Comparison of ENCODE assay signal across 27 cellular contexts in the genomic region with DNA sequence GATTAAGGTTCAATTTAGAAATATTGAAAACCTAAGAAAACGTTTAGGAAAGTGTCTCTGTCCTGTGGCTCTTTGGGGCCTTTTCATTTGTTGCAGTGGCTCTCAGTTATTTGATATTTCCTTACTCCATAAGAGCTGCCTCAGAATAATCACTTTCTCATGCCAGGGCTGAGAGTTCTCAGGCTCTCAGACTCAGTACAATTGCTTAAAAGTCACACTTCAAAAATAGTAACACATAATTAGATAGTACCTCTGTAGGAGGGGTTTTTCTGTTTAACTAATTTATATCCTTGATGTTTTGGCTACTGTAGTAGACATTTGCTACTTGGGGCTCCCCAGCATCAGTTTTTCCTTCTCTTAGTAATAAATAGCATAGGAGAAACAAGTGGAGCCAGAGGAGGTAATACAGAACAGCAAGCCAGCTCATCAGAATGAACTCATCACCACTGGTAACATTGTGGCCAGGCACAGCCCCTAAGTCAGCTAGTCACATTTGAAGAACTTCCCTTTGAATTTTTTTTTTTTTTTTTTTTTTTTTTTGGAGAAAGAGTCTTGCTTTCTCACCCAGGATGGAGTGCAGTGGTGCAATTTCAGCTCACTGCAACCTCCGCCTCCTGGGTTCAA. TPM values are rescaled to one million over a fixed set of nuclear protein-coding genes. Genes with fewer than 3 reads are reported as not detected.
DNase-seq lines count a peak whose midpoint lies in the region; ATAC-seq, FAIRE-seq and TF ChIP-seq lines count a peak whose summit lies in the region.
"Had no signal": no experiment of that assay in that cellular context is flagged by ENCODE, and none has a peak within 500 bp of the region (broad histone marks: within the 10 kb centered on the region; RNA-seq: fewer than 3 reads in every experiment).

No MANE protein-coding gene starts in this region.

- H3K4me1 ChIP-seq in IMR-90 (ENCODE audit: control insufficient read depth, insufficient read depth, low read length) (no peaks in the 10 kb centered on the region), GM12878 (ENCODE audit: control insufficient read depth, insufficient read depth, low read length) (no peaks in the 10 kb centered on the region), uterus (no peaks in the 10 kb centered on the region)
- H3K4me1 ChIP-seq: body of pancreas, foreskin keratinocyte, tibial nerve had no signal

- no peak overlapping the region for H3K4ac ChIP-seq in IMR-90 (ENCODE audit: low read depth, low read length)

- no peak overlapping the region for H3K4me2 ChIP-seq in IMR-90 (ENCODE audit: low read depth, low read length)
- H3K4me2 ChIP-seq in GM12878 (ENCODE audit: control insufficient read depth, insufficient read depth), result no peak overlapping the region

- peaks cover 10% of the 10 kb centered on the region for H3K36me3 Mint-ChIP-seq in activated CD4-positive, alpha-beta T cell treated with anti-CD3 and anti-CD28 coated beads for 36 hours (ENCODE audit: low read depth)

- intact Hi-C loops in activated CD4-positive, alpha-beta T cell treated with anti-CD3 and anti-CD28 coated beads for 36 hours (cut with DNase I, micrococcal nuclease), result no loop called here
- intact Hi-C loops in IMR-90 (cut with micrococcal nuclease), result no loop called here
- intact Hi-C loops in GM12878 (cut with micrococcal nuclease; ENCODE audit: unreplicated experiment), result no loop called here
- intact Hi-C loops in uterus (cut with DNase I; ENCODE audit: low total_unique reads), result no loop called here

- no peak overlapping the region for H2BK120ac ChIP-seq in IMR-90 (ENCODE audit: low read depth, low read length)

- no peaks in the 10 kb centered on the region for H3K27me3 ChIP-seq in IMR-90 (ENCODE audit: control insufficient read depth, insufficient read depth, low read length)
- no peaks in the 10 kb centered on the region for H3K27me3 ChIP-seq in GM12878 (replicated peaks in 1 of 2; ENCODE audit: control insufficient read depth in 2 of 2, insufficient read depth in 2 of 2, low read length in 1 of 2)
- no peaks in the 10 kb centered on the region for H3K27me3 ChIP-seq in uterus
- H3K27me3 ChIP-seq: body of pancreas, foreskin keratinocyte, tibial nerve had no signal

- TF ChIP-seq RAD21 in IMR-90 (IDR thresholded peaks at IDR 0.05; ENCODE audit: low read length), result no peak
- TF ChIP-seq RAD21 in GM12878 (IDR thresholded peaks at IDR 0.05; ENCODE audit: insufficient read depth, low read depth, low read length), result no peak

- no peak overlapping the region for H3K14ac ChIP-seq in IMR-90 (replicated peaks; ENCODE audit: low read depth, low read length)

- H4K5ac ChIP-seq in IMR-90 (ENCODE audit: low read depth, low read length), result no peak overlapping the region

- H3K23ac ChIP-seq in IMR-90 (ENCODE audit: low read depth, low read length), result no peak overlapping the region

- H4K91ac ChIP-seq in IMR-90 (ENCODE audit: insufficient read depth, low read depth, low read length), result no peak overlapping the region

- DNase-seq in activated CD4-positive, alpha-beta T cell treated with anti-CD3 and anti-CD28 coated beads for 36 hours, result no peak
- DNase-seq in activated CD4-positive, alpha-beta T cell treated with anti-CD3 and anti-CD28 coated beads, Interleukin-2, amount 50 U/mL, for 4 hours, result no peak
- DNase-seq in IMR-90 (peak; percentile 48), GM12878 (ENCODE audit: low read depth, low spot score) (no peak), kidney tubule cell (ENCODE audit: low spot score) (peak; percentile 35), DMS 273 (lab: John Stamatoyannopoulos, UW; ENCODE audit: unreplicated experiment) (no peak), uterus (no peak)
- DNase-seq: 8988T; body of pancreas; CD8-positive, alpha-beta memory T cell; foreskin keratinocyte; GF-D8; hypothalamus; KBM-7; midbrain; MM.1S; naive thymus-derived CD8-positive, alpha-beta T cell; NCI-H1694; NCI-H526 treated with DMSO at 0.1 percent for 48 hours; stimulated activated CD4-positive, alpha-beta T cell treated with anti-CD3 and anti-CD28 coated beads, Interleukin-4, amount 100 ng/mL, for 1 hour; stimulated activated naive CD4-positive, alpha-beta T cell treated with Interleukin-2 at 50 U/mL for 16 hours had no signal

- no peak overlapping the region for H2BK5ac ChIP-seq in IMR-90 (ENCODE audit: low read depth, low read length, poor library complexity, severe bottlenecking)

- BruUV-seq in IMR-90 (replicated peaks; lab: Mats Ljungman, UMichigan), result no TSS peak
- no TSS peak for BruUV-seq in GM12878 (replicated peaks; lab: Mats Ljungman, UMichigan)

- H3K79me2 ChIP-seq in GM12878 (ENCODE audit: control insufficient read depth, insufficient read depth, low read length), result peaks cover under 1% of the 10 kb centered on the region; the same call in 1 of the 2 replicates

- WGBS in IMR-90 (ENCODE audit: extremely low coverage in 2 of 2, insufficient read length in 1 of 2), 2 experiments, result no CpG with 5 or more reads among the region's 2 CpGs
- 52% methylated on average over 2 of the region's 2 CpGs for WGBS in GM12878 (ENCODE audit: insufficient coverage, insufficient replicate concordance, low lambda C conversion rate, missing lambda C conversion rate)

- H2AK5ac ChIP-seq in IMR-90 (ENCODE audit: low read depth, low read length), result no peak overlapping the region

- H3K9me1 ChIP-seq in IMR-90 (ENCODE audit: insufficient read depth, low read length), result peaks cover 3% of the 10 kb centered on the region; the same call in 1 of the 2 replicates

- no peak overlapping the region for H2AFZ ChIP-seq in IMR-90 (replicated peaks; ENCODE audit: low read length, poor library complexity)
- H2AFZ ChIP-seq in GM12878 (ENCODE audit: control insufficient read depth, low read depth, low read length), result no peak overlapping the region

- FAIRE-seq in GM12878 (lab: Jason Lieb, UNC), result no peak

- H3K9me3 ChIP-seq in IMR-90 (ENCODE audit: control insufficient read depth, insufficient read depth, low read length) (no peaks in the 10 kb centered on the region), GM12878 (replicated peaks; ENCODE audit: control insufficient read depth, insufficient read depth, low read length) (peaks cover 2% of the 10 kb centered on the region; the same call in 2 of the 3 replicates), uterus (no peaks in the 10 kb centered on the region)
- H3K9me3 ChIP-seq: body of pancreas had no signal

- RAD21 ChIA-PET in GM12878 (lab: Charles Lee; ENCODE audit: unreplicated experiment), result no interaction called here

- SMC1A ChIA-PET in GM12878 (lab: Charles Lee; ENCODE audit: uncharacterized antibody, unreplicated experiment), result interaction anchor here (0.6 to 1.0 kb wide), 3 partner anchors 19 to 244 kb away, joined by 3 read pairs; no protein-coding TSS in a partner anchor

- peaks cover 4% of the 10 kb centered on the region for H3K9me3 Mint-ChIP-seq in activated CD4-positive, alpha-beta T cell treated with anti-CD3 and anti-CD28 coated beads for 36 hours (ENCODE audit: low read depth)
- H3K9me3 Mint-ChIP-seq: CD8-positive, alpha-beta memory T cell had no signal

- CTCF ChIA-PET in activated CD4-positive, alpha-beta T cell treated with anti-CD3 and anti-CD28 coated beads for 36 hours (lab: Charles Lee), result interaction anchor here (0.6 to 1.0 kb wide), 3 partner anchors 35 to 60 kb away, joined by 3 read pairs; no protein-coding TSS in a partner anchor
- CTCF ChIA-PET in IMR-90 (lab: Yijun Ruan, JAX), result interaction anchor here (0.6 kb wide), 1 partner anchor 1068 kb away, joined by 4 read pairs; no protein-coding TSS in a partner anchor
- CTCF ChIA-PET in GM12878 (lab: Yijun Ruan, JAX), result interaction anchor here (1.9 kb wide), 1 partner anchor 21 kb away, joined by 7 read pairs; no protein-coding TSS in a partner anchor

- no peak overlapping the region for H3K4me3 ChIP-seq in IMR-90 (ENCODE audit: insufficient read depth, low read depth, low read length)
- H3K4me3 ChIP-seq in GM12878, result no peak overlapping the region
- no peak overlapping the region for H3K4me3 ChIP-seq in uterus
- H3K4me3 ChIP-seq: body of pancreas, tibial nerve had no signal

- no peak overlapping the region for H4K8ac ChIP-seq in IMR-90 (ENCODE audit: low read depth in 2 of 2, low read length in 2 of 2)

- TF ChIP-seq CTCF in IMR-90 (conservative IDR thresholded peaks at IDR 0.05; ENCODE audit: low read depth, low read length), result no peak
- no peak for TF ChIP-seq CTCF in GM12878 (IDR thresholded peaks at IDR 0.05 in 2 of 3, conservative IDR thresholded peaks at IDR 0.05 in 1 of 3; ENCODE audit: control insufficient read depth in 2 of 3, extremely low read depth in 1 of 3, insufficient read depth in 1 of 3, low read depth in 3 of 3, low read length in 3 of 3)
- no peak for TF ChIP-seq CTCF in uterus (IDR thresholded peaks at IDR 0.05)

- no peak overlapping the region for H3K27ac ChIP-seq in IMR-90 (ENCODE audit: insufficient read depth, low read length)
- H3K27ac ChIP-seq in GM12878 (ENCODE audit: control insufficient read depth, insufficient read depth), result no peak overlapping the region
- no peak overlapping the region for H3K27ac ChIP-seq in uterus
- H3K27ac ChIP-seq: body of pancreas, epithelial cell of prostate, foreskin keratinocyte, tibial nerve had no signal

- H3K9ac ChIP-seq in IMR-90 (ENCODE audit: low read depth, low read length), result no peak overlapping the region
- H3K9ac ChIP-seq in GM12878 (ENCODE audit: control insufficient read depth, insufficient read depth, low read length), result no peak overlapping the region

- H2AK9ac ChIP-seq in IMR-90 (replicated peaks; ENCODE audit: low read depth, low read length, poor library complexity), result no peak overlapping the region

- no peak overlapping the region for H3K56ac ChIP-seq in IMR-90 (ENCODE audit: extremely low read depth, insufficient read depth, low read length)

- POLR2A ChIA-PET in activated CD4-positive, alpha-beta T cell treated with anti-CD3 and anti-CD28 coated beads for 36 hours (lab: Charles Lee), result interaction anchor here (0.6 kb wide), 1 partner anchor 405 kb away, joined by 5 read pairs; no protein-coding TSS in a partner anchor
- POLR2A ChIA-PET in IMR-90 (lab: Charles Lee; ENCODE audit: unreplicated experiment) (no interaction called here), GM12878 (lab: Charles Lee) (interaction anchor here (1.2 kb wide), 1 partner anchor 48 kb away, joined by 7 read pairs; the partner anchor contains the start of gene HNRNPDL)

- TF ChIP-seq POLR2A in IMR-90 (IDR thresholded peaks at IDR 0.05; ENCODE audit: low read depth, low read length) (no peak), GM12878 (IDR thresholded peaks at IDR 0.05; ENCODE audit: low read depth, low read length) (no peak), uterus (IDR thresholded peaks at IDR 0.05) (no peak)

- H4K20me1 ChIP-seq in IMR-90 (ENCODE audit: insufficient read depth, low read length), result no peaks in the 10 kb centered on the region; the same call in 1 of the 2 replicates
- H4K20me1 ChIP-seq in GM12878 (ENCODE audit: control insufficient read depth, insufficient read depth), result no peaks in the 10 kb centered on the region

- H2BK20ac ChIP-seq in IMR-90 (ENCODE audit: low read depth, low read length), result no peak overlapping the region

- peak; percentile 77 for ATAC-seq in activated CD4-positive, alpha-beta T cell treated with anti-CD3 and anti-CD28 coated beads for 36 hours
- no peak for ATAC-seq in IMR-90 (ENCODE audit: low read depth)
- ATAC-seq in GM12878, result no peak
- no peak for ATAC-seq in GM18502 (IDR thresholded peaks at IDR 0.05; ENCODE audit: poor library complexity, unreplicated experiment)
- ATAC-seq: body of pancreas, foreskin keratinocyte, Panc1 had no signal

- in situ Hi-C loops in IMR-90 (cut with MboI; ENCODE audit: low sequenced_read_pairs) (loop anchor here (5.0 kb wide), 1 partner anchor 36 kb away; no protein-coding TSS in a partner anchor), GM12878 (cut with MboI) (no loop called here)

- dilution Hi-C loops in IMR-90 (cut with HindIII; ENCODE audit: low sequenced_read_pairs, unreplicated experiment), result no loop called here

- no peak for TF ChIP-seq EP300 in GM12878 (IDR thresholded peaks at IDR 0.05; ENCODE audit: borderline replicate concordance in 1 of 2, control insufficient read depth in 1 of 2, low read depth in 2 of 2, low read length in 2 of 2)

- H3K4me1 Mint-ChIP-seq in activated CD4-positive, alpha-beta T cell treated with anti-CD3 and anti-CD28 coated beads for 36 hours, result peaks cover 12% of the 10 kb centered on the region

- no peak overlapping the region for H3K18ac ChIP-seq in IMR-90 (ENCODE audit: low read depth, low read length)

- no peak overlapping the region for H3K4me3 Mint-ChIP-seq in activated CD4-positive, alpha-beta T cell treated with anti-CD3 and anti-CD28 coated beads for 36 hours
- H3K4me3 Mint-ChIP-seq: CD8-positive, alpha-beta memory T cell; T-helper 1 cell treated with Interleukin-12 subunit alpha and Interleukin-12 subunit beta and Interleukin-4 antibody, amounts not matched to agents 30 μg/mL and 1 μg/mL, for 36 hours had no signal

- H3K79me1 ChIP-seq in IMR-90 (ENCODE audit: low read depth in 1 of 2, low read length in 2 of 2), result peaks cover 14 to 39% of the 10 kb centered on the region in 2 experiments

- no peak overlapping the region for H2BK15ac ChIP-seq in IMR-90 (ENCODE audit: low read depth, low read length)

- H3K36me3 ChIP-seq in IMR-90 (ENCODE audit: control insufficient read depth, insufficient read depth, low read length) (peaks cover 4% of the 10 kb centered on the region; the same call in 1 of the 2 replicates), GM12878 (ENCODE audit: control insufficient read depth in 2 of 2, insufficient read depth in 2 of 2, low read length in 1 of 2) (no peaks in the 10 kb centered on the region), uterus (no peaks in the 10 kb centered on the region)

- H3K27me3 Mint-ChIP-seq in activated CD4-positive, alpha-beta T cell treated with anti-CD3 and anti-CD28 coated beads for 36 hours, result peaks cover 1% of the 10 kb centered on the region
- H3K27me3 Mint-ChIP-seq: B cell had no signal

- no peak overlapping the region for H3K27ac Mint-ChIP-seq in activated CD4-positive, alpha-beta T cell treated with anti-CD3 and anti-CD28 coated beads for 36 hours
- H3K27ac Mint-ChIP-seq: CD8-positive, alpha-beta memory T cell; T-helper 1 cell treated with Interleukin-12 subunit alpha and Interleukin-12 subunit beta and Interleukin-4 antibody, amounts not matched to agents 30 μg/mL and 1 μg/mL, for 36 hours had no signal

RNA-seq across cellular contexts. Expression of gene HNRNPD, which starts 8.0 kb away (rescaled TPM):
- 100 to 1,000 TPM; 505 to 510 TPM for total RNA-seq in activated CD4-positive, alpha-beta T cell treated with anti-CD3 and anti-CD28 coated beads for 36 hours
- total RNA-seq in IMR-90 (2012; rRNA removed), result 9.7 and 26.1 TPM in 2 replicates
- polyA plus RNA-seq in IMR-90 (2012; rRNA removed), result 118 and 142 TPM in 2 replicates
- 261 and 286 TPM in 2 replicates for polyA plus RNA-seq in IMR-90 (2012; cell fraction: cytosol; rRNA removed)
- polyA plus RNA-seq in IMR-90 (2012; cell fraction: nucleus; rRNA removed; ENCODE audit: low replicate concordance), result 487 and 553 TPM in 2 replicates
- 220 and 228 TPM in 2 replicates for total RNA-seq in GM12878 (2013; cell fraction: nucleolus; rRNA removed)
- 76.6 and 85.1 TPM in 2 replicates for total RNA-seq in GM12878 (2014; rRNA removed)
- total RNA-seq in GM12878 (2014; rRNA removed; fragmentation: Illumina TruSeq; extraction: Trizol), result 94.6 and 107 TPM in 2 replicates
- total RNA-seq in GM12878 (2021), result 310 and 343 TPM in 2 replicates
- 157 TPM for polyA plus RNA-seq in GM12878 (2011; ENCODE audit: low read depth)
- 147 and 165 TPM in 2 replicates for polyA plus RNA-seq in GM12878 (2011; rRNA removed)
- 57.8 and 65.7 TPM in 2 replicates for polyA plus RNA-seq in GM12878 (2011; cell fraction: cytosol; rRNA removed)
- 206 and 249 TPM in 2 replicates for polyA plus RNA-seq in GM12878 (2011; cell fraction: nucleus; rRNA removed)
- 297 and 336 TPM in 2 replicates for polyA plus RNA-seq in GM12878 (2012)
- 882 and 1,219 TPM in 2 replicates for polyA plus RNA-seq in GM12878 (2014; fragmentation: Illumina TruSeq; extraction: Trizol)
- 100 to 1,000 TPM; 183 to 313 TPM for polyA plus RNA-seq in GM12878 (2014; fragmentation: Nextera tagmentation; extraction: Ambion mirVana)
- 218 and 247 TPM in 2 replicates for polyA plus RNA-seq in GM12878 (2014; rRNA removed)
- polyA plus RNA-seq in GM12878 (2016; fragmentation: Nextera tagmentation; extraction: Ambion mirVana), result 100 to 1,000 TPM; 390 to 455 TPM
- 35.1 and 39.9 TPM in 2 replicates for polyA minus RNA-seq in GM12878 (2011; rRNA and poly(A)+ RNA removed)
- 41.8 and 46.3 TPM in 2 replicates for polyA minus RNA-seq in GM12878 (2011; cell fraction: cytosol; rRNA and poly(A)+ RNA removed)
- 48.7 and 119 TPM in 2 replicates for polyA minus RNA-seq in GM12878 (2011; cell fraction: nucleus; rRNA and poly(A)+ RNA removed)
- total RNA-seq in uterus, result 100 to 1,000 TPM in 2 of 4 donors, 10 to 100 TPM in 2; 48.7 to 220 (median 102) TPM

RNA-seq across cellular contexts. Expression of gene HNRNPDL, which starts 48.5 kb away (rescaled TPM):
- total RNA-seq in activated CD4-positive, alpha-beta T cell treated with anti-CD3 and anti-CD28 coated beads for 36 hours, result 100 to 1,000 TPM; 308 to 345 TPM
- 52.9 and 203 TPM in 2 replicates for total RNA-seq in IMR-90 (2012; rRNA removed)
- 249 and 276 TPM in 2 replicates for polyA plus RNA-seq in IMR-90 (2012; rRNA removed)
- 25.2 and 31.1 TPM in 2 replicates for polyA plus RNA-seq in IMR-90 (2012; cell fraction: cytosol; rRNA removed)
- 95.7 and 500 TPM in 2 replicates for polyA plus RNA-seq in IMR-90 (2012; cell fraction: nucleus; rRNA removed; ENCODE audit: low replicate concordance)
- 349 and 350 TPM in 2 replicates for total RNA-seq in GM12878 (2013; cell fraction: nucleolus; rRNA removed)
- total RNA-seq in GM12878 (2014; rRNA removed), result 227 and 277 TPM in 2 replicates
- 418 and 442 TPM in 2 replicates for total RNA-seq in GM12878 (2014; rRNA removed; fragmentation: Illumina TruSeq; extraction: Trizol)
- 314 and 323 TPM in 2 replicates for total RNA-seq in GM12878 (2021)
- 154 TPM for polyA plus RNA-seq in GM12878 (2011; ENCODE audit: low read depth)
- 385 and 621 TPM in 2 replicates for polyA plus RNA-seq in GM12878 (2011; rRNA removed)
- 121 and 127 TPM in 2 replicates for polyA plus RNA-seq in GM12878 (2011; cell fraction: cytosol; rRNA removed)
- 643 and 755 TPM in 2 replicates for polyA plus RNA-seq in GM12878 (2011; cell fraction: nucleus; rRNA removed)
- polyA plus RNA-seq in GM12878 (2012), result 233 and 319 TPM in 2 replicates
- polyA plus RNA-seq in GM12878 (2014; fragmentation: Illumina TruSeq; extraction: Trizol), result 437 and 523 TPM in 2 replicates
- 100 to 1,000 TPM; 281 to 367 TPM for polyA plus RNA-seq in GM12878 (2014; fragmentation: Nextera tagmentation; extraction: Ambion mirVana)
- 429 and 510 TPM in 2 replicates for polyA plus RNA-seq in GM12878 (2014; rRNA removed)
- polyA plus RNA-seq in GM12878 (2016; fragmentation: Nextera tagmentation; extraction: Ambion mirVana), result 100 to 1,000 TPM; 217 to 233 TPM
- polyA minus RNA-seq in GM12878 (2011; rRNA and poly(A)+ RNA removed), result 38.4 and 61.2 TPM in 2 replicates
- 53.7 and 54.1 TPM in 2 replicates for polyA minus RNA-seq in GM12878 (2011; cell fraction: cytosol; rRNA and poly(A)+ RNA removed)
- polyA minus RNA-seq in GM12878 (2011; cell fraction: nucleus; rRNA and poly(A)+ RNA removed), result 78.7 and 116 TPM in 2 replicates
- total RNA-seq in uterus, result 100 to 1,000 TPM; 149 to 313 (median 248) TPM

RNA-seq across cellular contexts. Expression of gene ENOPH1, which starts 48.6 kb away (rescaled TPM):
- total RNA-seq in activated CD4-positive, alpha-beta T cell treated with anti-CD3 and anti-CD28 coated beads for 36 hours, result 10 to 100 TPM; 60.1 to 81.8 TPM
- total RNA-seq in IMR-90 (2012; rRNA removed), result 36.0 and 51.7 TPM in 2 replicates
- 12.3 and 18.0 TPM in 2 replicates for polyA plus RNA-seq in IMR-90 (2012; rRNA removed)
- polyA plus RNA-seq in IMR-90 (2012; cell fraction: cytosol; rRNA removed), result 3.7 and 4.8 TPM in 2 replicates
- polyA plus RNA-seq in IMR-90 (2012; cell fraction: nucleus; rRNA removed; ENCODE audit: low replicate concordance), result 1.5 and 5.9 TPM in 2 replicates
- total RNA-seq in GM12878 (2013; cell fraction: nucleolus; rRNA removed), result 18.0 and 18.3 TPM in 2 replicates
- 47.4 and 52.2 TPM in 2 replicates for total RNA-seq in GM12878 (2014; rRNA removed)
- total RNA-seq in GM12878 (2014; rRNA removed; fragmentation: Illumina TruSeq; extraction: Trizol), result 51.1 and 54.5 TPM in 2 replicates
- total RNA-seq in GM12878 (2021), result 45.1 and 46.1 TPM in 2 replicates
- 21.6 TPM for polyA plus RNA-seq in GM12878 (2011; ENCODE audit: low read depth)
- 24.4 and 32.2 TPM in 2 replicates for polyA plus RNA-seq in GM12878 (2011; rRNA removed)
- 16.9 and 17.4 TPM in 2 replicates for polyA plus RNA-seq in GM12878 (2011; cell fraction: cytosol; rRNA removed)
- 8.8 and 11.6 TPM in 2 replicates for polyA plus RNA-seq in GM12878 (2011; cell fraction: nucleus; rRNA removed)
- 31.2 and 33.6 TPM in 2 replicates for polyA plus RNA-seq in GM12878 (2012)
- 61.2 and 78.4 TPM in 2 replicates for polyA plus RNA-seq in GM12878 (2014; fragmentation: Illumina TruSeq; extraction: Trizol)
- 10 to 100 TPM; 37.4 to 43.1 TPM for polyA plus RNA-seq in GM12878 (2014; fragmentation: Nextera tagmentation; extraction: Ambion mirVana)
- polyA plus RNA-seq in GM12878 (2014; rRNA removed), result 41.3 and 44.1 TPM in 2 replicates
- 10 to 100 TPM; 81.1 to 83.6 TPM for polyA plus RNA-seq in GM12878 (2016; fragmentation: Nextera tagmentation; extraction: Ambion mirVana)
- polyA minus RNA-seq in GM12878 (2011; rRNA and poly(A)+ RNA removed), result 12.2 and 18.4 TPM in 2 replicates
- 5.7 and 8.4 TPM in 2 replicates for polyA minus RNA-seq in GM12878 (2011; cell fraction: cytosol; rRNA and poly(A)+ RNA removed)
- 4.4 and 8.4 TPM in 2 replicates for polyA minus RNA-seq in GM12878 (2011; cell fraction: nucleus; rRNA and poly(A)+ RNA removed)
- total RNA-seq in uterus, result 10 to 100 TPM; 20.5 to 40.2 (median 28.3) TPM

Comparison
In these comparisons a context has a peak if more than half of its experiments do, and no peak if none do; other contexts are left out.
1. DNase-seq: peak in IMR-90 (single experiment) and kidney tubule cell (single experiment); none in activated CD4-positive, alpha-beta T cell treated with anti-CD3 and anti-CD28 coated beads for 36 hours (single experiment), activated CD4-positive, alpha-beta T cell treated with anti-CD3 and anti-CD28 coated beads, Interleukin-2, amount 50 U/mL, for 4 hours (0 of 2), GM12878 (single experiment), DMS 273 (single experiment) and uterus (0 of 2).